ENCODE assay signal across 7 cellular contexts in genomic region chr18:23587220-23587642, GRCh38. TPM values are rescaled to one million over a fixed set of nuclear protein-coding genes. Genes with fewer than 3 reads are reported as not detected.
DNase-seq lines count a peak whose midpoint lies in the region; ATAC-seq and TF ChIP-seq lines count a peak whose summit lies in the region.

No MANE protein-coding gene starts in this region.

- DNase-seq in H9 (no peak), spleen (peak; percentile 82), NCI-H2107 (lab: John Stamatoyannopoulos, UW) (no peak), NCI-H510A treated with DMSO at 0.1 percent for 48 hours (lab: John Stamatoyannopoulos, UW) (no peak)

- H2BK20ac ChIP-seq in H9 (ENCODE audit: low read depth, low read length, poor library complexity, severe bottlenecking), result no peak overlapping the region

- H3K27ac Mint-ChIP-seq in H9, result peak overlapping the region in 1 of 3 experiments; percentile 29; a peak in 1 of 7 replicates

- peaks cover 5% of the 10 kb centered on the region for H3K27me3 Mint-ChIP-seq in H9 (ENCODE audit: low read depth)

- ATAC-seq in gastroesophageal sphincter (no peak), GM21447 (IDR thresholded peaks at IDR 0.05; ENCODE audit: unreplicated experiment) (no peak)

- peak overlapping the region; percentile 95 for H2BK12ac ChIP-seq in H9 (ENCODE audit: insufficient read length, low read depth, low read length)

- H3F3A ChIP-seq in SU-DHL-6 (ENCODE audit: insufficient read depth), result no peaks in the 10 kb centered on the region

- H4K91ac ChIP-seq in H9 (ENCODE audit: insufficient read length, low read depth, low read length), result peak overlapping the region; percentile 17

- no peak overlapping the region for H2AFZ ChIP-seq in H9 (ENCODE audit: low read length)
- H2AFZ ChIP-seq in SU-DHL-6 (ENCODE audit: low read depth, low read length, severe bottlenecking), result peak overlapping the region; percentile 99

- H3K27me3 ChIP-seq in H9 (ENCODE audit: insufficient read depth, low read length) (no peaks in the 10 kb centered on the region), SU-DHL-6 (ENCODE audit: low read length) (no peaks in the 10 kb centered on the region), gastroesophageal sphincter (no peaks in the 10 kb centered on the region), spleen (replicated peaks in 1 of 7) (peaks cover 0 to 5% (median 0%) of the 10 kb centered on the region in 7 donors)

- no peak overlapping the region for H2BK120ac ChIP-seq in H9 (ENCODE audit: low read depth, low read length, poor library complexity, severe bottlenecking)

- no peaks in the 10 kb centered on the region for H3K9me2 ChIP-seq in SU-DHL-6 (replicated peaks; ENCODE audit: insufficient read depth, low read length)

- no peaks in the 10 kb centered on the region for H3K9me3 ChIP-seq in H9 (ENCODE audit: control insufficient read depth, low read depth, low read length)
- H3K9me3 ChIP-seq in SU-DHL-6 (ENCODE audit: insufficient read depth, low read length), result no peaks in the 10 kb centered on the region
- H3K9me3 ChIP-seq in gastroesophageal sphincter, result no peaks in the 10 kb centered on the region
- no peaks in the 10 kb centered on the region for H3K9me3 ChIP-seq in spleen

- peaks cover 8% of the 10 kb centered on the region for H3K23me2 ChIP-seq in H9 (ENCODE audit: insufficient read length, low read depth, low read length, poor library complexity, severe bottlenecking)

- no peak overlapping the region for H4K8ac ChIP-seq in H9 (replicated peaks; ENCODE audit: insufficient read length, low read depth, low read length)

- no peak overlapping the region for H2BK15ac ChIP-seq in H9 (ENCODE audit: low read depth, low read length)

- H3K4me2 ChIP-seq in H9 (ENCODE audit: insufficient read depth, insufficient read length, low read length) (peak overlapping the region; percentile 52), SU-DHL-6 (ENCODE audit: low read depth, low read length, poor library complexity, severe bottlenecking) (peak overlapping the region; percentile 76)

- H3K79me2 ChIP-seq in H9 (ENCODE audit: insufficient read depth, low read length) (peaks cover 16% of the 10 kb centered on the region; the same call in 1 of the 2 replicates), SU-DHL-6 (ENCODE audit: insufficient read depth, low read length) (peaks cover 38% of the 10 kb centered on the region)

- H3K4me1 ChIP-seq in H9 (ENCODE audit: insufficient read depth, low read length) (peaks cover 4% of the 10 kb centered on the region; the same call in 1 of the 2 replicates), gastroesophageal sphincter (peaks cover 0 to 44% (median 7%) of the 10 kb centered on the region in 3 donors), spleen (peaks cover 13 to 48% (median 34%) of the 10 kb centered on the region in 6 donors)

- H3K23ac ChIP-seq in H9 (ENCODE audit: insufficient read length, low read depth, low read length), result no peak overlapping the region

- no peak overlapping the region for H4K5ac ChIP-seq in H9 (ENCODE audit: insufficient read length, low read depth, low read length)

- no peak overlapping the region for H3K14ac ChIP-seq in H9 (ENCODE audit: insufficient read depth, low read length)

- H4K20me1 ChIP-seq in H9 (ENCODE audit: control insufficient read depth, insufficient read depth, insufficient read length) (no peaks in the 10 kb centered on the region), SU-DHL-6 (ENCODE audit: low read depth, low read length) (no peaks in the 10 kb centered on the region)

- H3K56ac ChIP-seq in H9 (ENCODE audit: insufficient read length, low read depth, low read length), result no peak overlapping the region

- peaks cover 24 to 29% of the 10 kb centered on the region in 2 experiments for H3K4me1 Mint-ChIP-seq in H9

- intact Hi-C loops in spleen (cut with DNase I; ENCODE audit: low total_unique reads), result loop anchor here (5.0 kb wide), 2 partner anchors 70 to 85 kb away; partner anchors contain the start of gene RMC1

- TF ChIP-seq CTCF in H9 (conservative IDR thresholded peaks at IDR 0.05) (no peak; the same call in 2 of the 3 replicates), SU-DHL-6 (IDR thresholded peaks at IDR 0.05; ENCODE audit: insufficient read depth, low read length, poor library complexity, severe bottlenecking) (no peak), gastroesophageal sphincter (IDR thresholded peaks at IDR 0.05) (no peak), spleen (IDR thresholded peaks at IDR 0.05 in 8 of 11, conservative IDR thresholded peaks at IDR 0.05 in 3 of 11) (peak in 4 of 11 experiments; percentile 3 to 53 (median 32))

- no peaks in the 10 kb centered on the region for H3K36me3 ChIP-seq in SU-DHL-6 (ENCODE audit: low read length)
- H3K36me3 ChIP-seq in gastroesophageal sphincter, result no peaks in the 10 kb centered on the region
- no peaks in the 10 kb centered on the region for H3K36me3 ChIP-seq in spleen

- no peak overlapping the region for H2AK5ac ChIP-seq in H9 (ENCODE audit: insufficient read length, low read length)

- H3K27ac ChIP-seq in H9 (ENCODE audit: insufficient read length, low read depth, low read length) (no peak overlapping the region), SU-DHL-6 (ENCODE audit: low read depth, low read length) (peak overlapping the region; percentile 95), gastroesophageal sphincter (peak overlapping the region; percentile 93 to 100 (median 96)), spleen (peak overlapping the region; percentile 97 to 100 (median 99))

- H3K79me1 ChIP-seq in H9 (ENCODE audit: insufficient read depth, low read depth, low read length, poor library complexity, severe bottlenecking), result no peaks in the 10 kb centered on the region

- TF ChIP-seq EP300 in gastroesophageal sphincter (IDR thresholded peaks at IDR 0.05), result no peak

- H3K9ac ChIP-seq in H9 (ENCODE audit: extremely low read depth, insufficient read length, low read length) (no peak overlapping the region), SU-DHL-6 (ENCODE audit: low read length) (peak overlapping the region; percentile 95)

- H3K4me3 ChIP-seq in SU-DHL-6 (ENCODE audit: insufficient read depth, low read length, poor library complexity, severe bottlenecking) (peak overlapping the region; percentile 98), gastroesophageal sphincter (peak overlapping the region; percentile 60 to 91), spleen (peak overlapping the region in 5 of 8 donors; percentile 64 to 96 (median 86))

- H3K4ac ChIP-seq in H9 (ENCODE audit: low read depth, low read length), result no peak overlapping the region

- TF ChIP-seq POLR2A in gastroesophageal sphincter (IDR thresholded peaks at IDR 0.05) (no peak), spleen (IDR thresholded peaks at IDR 0.05) (no peak)

- no peak overlapping the region for H2BK5ac ChIP-seq in H9 (ENCODE audit: insufficient read length, low read length)

- no CpG with 5 or more reads among the region's 7 CpGs for WGBS in H9 (ENCODE audit: extremely low coverage, insufficient read length, low lambda C conversion rate)
- 20 to 40% methylated on average over 5 to 6 of the region's 7 CpGs for WGBS in gastroesophageal sphincter (ENCODE audit: low coverage in 1 of 2), 2 donors
- 36 to 44% (median 37%) methylated on average over 7 of the region's 7 CpGs for WGBS in spleen, 5 donors

- H3K9me3 Mint-ChIP-seq in H9, result no peaks in the 10 kb centered on the region

- peaks cover 0 to 2% (median 0%) of the 10 kb centered on the region in 3 experiments; a peak in 1 of 7 replicates for H3K36me3 Mint-ChIP-seq in H9 (ENCODE audit: insufficient read depth in 1 of 3, low read depth in 3 of 3)

- peak overlapping the region; percentile 92 to 97 for H3K4me3 Mint-ChIP-seq in H9

- no peak overlapping the region for H3K18ac ChIP-seq in H9 (ENCODE audit: insufficient read length, low read depth, low read length)

- H3T11ph ChIP-seq in H9 (ENCODE audit: low read length), result no peak overlapping the region

RNA-seq across cellular contexts. Expression of gene NPC1, which starts 0.9 kb away (rescaled TPM):
- total RNA-seq in H9 (2021) (24.2 TPM in 2 replicates), gastroesophageal sphincter (10 to 100 TPM; 35.6 to 63.2 (median 51.9) TPM), spleen (10 to 100 TPM; 47.2 to 84.2 (median 68.9) TPM)
- polyA plus RNA-seq in spleen, result 10 to 100 TPM in 2 of 3 donors, 1 to 10 TPM in 1; 8.1 to 13.3 (median 11.2) TPM
